ENCODE assay signal across 18 cellular contexts in the genomic region with DNA sequence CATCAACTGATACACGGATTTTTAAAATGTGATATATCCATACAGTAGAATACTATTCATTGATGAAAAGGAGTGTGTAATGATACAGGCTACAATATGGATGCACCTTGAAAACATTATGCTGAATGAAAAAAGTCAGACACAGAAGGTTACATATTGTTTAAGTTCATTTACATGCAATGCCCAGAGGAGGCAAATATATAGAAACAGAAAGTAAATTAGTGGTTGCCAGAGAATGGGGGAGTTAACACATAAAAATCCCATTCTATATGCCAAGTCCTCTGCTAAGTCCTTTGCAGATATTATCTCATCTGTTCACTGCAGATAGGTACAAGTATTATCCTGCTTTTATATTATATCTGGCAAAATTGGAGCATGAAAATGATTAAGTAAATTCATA.
"Had no signal": no experiment of that assay in that cellular context is flagged by ENCODE, and none has a peak within 500 bp of the region (broad histone marks: within the 10 kb centered on the region; RNA-seq: fewer than 3 reads in every experiment).

No MANE protein-coding gene starts in this region.

- DNase-seq: activated CD4-positive, alpha-beta T cell treated with anti-CD3 and anti-CD28 coated beads, Interleukin-2, amount 50 U/mL, for 1 hour; activated naive CD8-positive, alpha-beta T cell treated with anti-CD3 and anti-CD28 coated beads for 36 hours; amygdala; body of pancreas; caudate nucleus; colonic mucosa; kidney; left lung; mammary epithelial cell; naive thymus-derived CD8-positive, alpha-beta T cell; pancreas; stimulated activated CD4-positive, alpha-beta T cell treated with anti-CD3 and anti-CD28 coated beads, Interleukin-12 subunit alpha, Interleukin-12 subunit beta, amount 100 ng/mL, for 4 hours; stimulated activated CD4-positive, alpha-beta T cell treated with anti-CD3 and anti-CD28 coated beads, Interleukin-2, amount 100 ng/mL, for 24 hours had no signal

- ATAC-seq: body of pancreas; left lung; naive thymus-derived CD8-positive, alpha-beta T cell; pancreas; stimulated activated effector memory CD8-positive, alpha-beta T cell treated with anti-CD3 and anti-CD28 coated beads, Interleukin-12 subunit alpha, Interleukin-12 subunit beta, amount 100 ng/mL, for 72 hours had no signal

- H3K79me2 ChIP-seq: hepatocyte had no signal

- H3K4me1 ChIP-seq: body of pancreas, colonic mucosa, left lung, pancreas had no signal

- H3K27ac ChIP-seq: body of pancreas, colonic mucosa, hepatocyte, left lung, pancreas, thoracic aorta had no signal

- H3K36me3 ChIP-seq: colonic mucosa, left lung, pancreas, thoracic aorta had no signal

- H3K4me2 ChIP-seq: hepatocyte had no signal

- H2AFZ ChIP-seq: hepatocyte had no signal

- H3K9me3 ChIP-seq: body of pancreas, colonic mucosa, pancreas, thoracic aorta had no signal

- H3K4me3 ChIP-seq: body of pancreas, colonic mucosa, hepatocyte, left lung, pancreas, thoracic aorta had no signal

- FAIRE-seq: endometrium, TTC549 had no signal
